In the genomic region with DNA sequence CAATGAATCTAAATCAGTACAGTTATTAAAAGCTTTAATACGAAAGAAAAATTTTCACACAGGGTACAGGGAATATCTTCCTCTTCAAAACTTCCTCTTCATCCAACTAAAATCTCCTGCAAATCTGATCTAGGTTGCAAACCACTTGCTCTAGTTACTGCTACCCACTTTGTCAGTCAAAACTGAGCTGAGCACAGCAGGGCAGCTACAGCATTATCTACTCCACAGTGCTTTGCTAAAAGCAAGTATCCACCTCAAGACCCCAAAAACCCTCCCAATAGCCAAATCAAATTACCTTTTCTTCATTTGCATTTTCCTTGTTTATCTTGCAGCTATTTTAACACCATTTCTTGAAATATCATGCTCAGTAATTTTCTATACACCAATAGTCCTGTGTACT, we compare ENCODE assay signal across 20 cellular contexts. TPM values are rescaled to one million over a fixed set of nuclear protein-coding genes. Genes with fewer than 3 reads are reported as not detected.
DNase-seq lines count a peak whose midpoint lies in the region; ATAC-seq and TF ChIP-seq lines count a peak whose summit lies in the region.
"Had no signal": no experiment of that assay in that cellular context is flagged by ENCODE, and none has a peak within 500 bp of the region (broad histone marks: within the 10 kb centered on the region; RNA-seq: fewer than 3 reads in every experiment).

No MANE protein-coding gene starts in this region.

- H3K27me3 ChIP-seq in CD8-positive, alpha-beta T cell (ENCODE audit: insufficient read depth, low read length), result no peaks in the 10 kb centered on the region
- H3K27me3 ChIP-seq in right lobe of liver, result no peaks in the 10 kb centered on the region
- H3K27me3 ChIP-seq: SJCRH30 had no signal

- 83% methylated on average over 1 of the region's 1 CpG for WGBS in right lobe of liver (ENCODE audit: insufficient coverage, low coverage, low lambda C conversion rate, missing lambda C conversion rate)

- TF ChIP-seq POLR2A in right lobe of liver (IDR thresholded peaks at IDR 0.05), result no peak

- no peak for DNase-seq in CD8-positive, alpha-beta T cell
- DNase-seq in nephron progenitor cell (no peak), right lobe of liver (no peak), ACHN (no peak)
- DNase-seq: COR-L47, DMS153, H7, KBM-7, NCI-H1048, NCI-H1436 treated with DMSO at 0.1 percent for 48 hours, NCI-H2081 treated with DMSO at 0.1 percent for 48 hours, NCI-H2227 treated with DMSO at 0.1 percent for 48 hours, SJCRH30, SW 1271 had no signal

- no peak overlapping the region for H3K4me3 Mint-ChIP-seq in CD8-positive, alpha-beta T cell
- no peak overlapping the region for H3K4me3 Mint-ChIP-seq in dendritic cell treated with granulocyte-macrophage colony-stimulating factor and Interleukin-4, amounts not matched to agents 40 ng/mL and 50 ng/mL, for 4 days
- no peak overlapping the region for H3K4me3 Mint-ChIP-seq in nephron progenitor cell

- H3K27ac Mint-ChIP-seq in CD8-positive, alpha-beta T cell, result peak overlapping the region; percentile 23
- H3K27ac Mint-ChIP-seq in dendritic cell treated with granulocyte-macrophage colony-stimulating factor and Interleukin-4, amounts not matched to agents 40 ng/mL and 50 ng/mL, for 4 days, result peak overlapping the region; percentile 45
- peak overlapping the region; percentile 21 for H3K27ac Mint-ChIP-seq in nephron progenitor cell

- H3K9me3 Mint-ChIP-seq in CD8-positive, alpha-beta T cell, result no peaks in the 10 kb centered on the region
- no peaks in the 10 kb centered on the region for H3K9me3 Mint-ChIP-seq in dendritic cell treated with granulocyte-macrophage colony-stimulating factor and Interleukin-4, amounts not matched to agents 40 ng/mL and 50 ng/mL, for 4 days
- H3K9me3 Mint-ChIP-seq in nephron progenitor cell, result peaks cover 6% of the 10 kb centered on the region

- no peak for ATAC-seq in CD8-positive, alpha-beta T cell
- ATAC-seq in right lobe of liver (no peak), HG03565 (IDR thresholded peaks at IDR 0.05; ENCODE audit: unreplicated experiment) (no peak), HG03432 (IDR thresholded peaks at IDR 0.05; ENCODE audit: unreplicated experiment) (no peak)
- ATAC-seq: A549 had no signal

- intact Hi-C loops in CD8-positive, alpha-beta T cell (cut with DNase I, micrococcal nuclease), result no loop called here
- intact Hi-C loops in dendritic cell treated with granulocyte-macrophage colony-stimulating factor and Interleukin-4, amounts not matched to agents 40 ng/mL and 50 ng/mL, for 4 days (cut with micrococcal nuclease), result loop anchor here (10.0 kb wide), 1 partner anchor 146 kb away; no protein-coding TSS in a partner anchor
- intact Hi-C loops in right lobe of liver (cut with DNase I), result no loop called here

- CTCF ChIA-PET in CD8-positive, alpha-beta T cell (lab: Charles Lee), result interaction anchor here (0.6 kb wide), 1 partner anchor 47 kb away, joined by 4 read pairs; no protein-coding TSS in a partner anchor

- TF ChIP-seq CTCF in CD8-positive, alpha-beta T cell (IDR thresholded peaks at IDR 0.05), result no peak
- TF ChIP-seq CTCF in nephron progenitor cell (IDR thresholded peaks at IDR 0.05) (no peak), right lobe of liver (IDR thresholded peaks at IDR 0.05) (no peak)

- no peaks in the 10 kb centered on the region for H3K27me3 Mint-ChIP-seq in CD8-positive, alpha-beta T cell (ENCODE audit: low read depth)
- no peaks in the 10 kb centered on the region for H3K27me3 Mint-ChIP-seq in dendritic cell treated with granulocyte-macrophage colony-stimulating factor and Interleukin-4, amounts not matched to agents 40 ng/mL and 50 ng/mL, for 4 days
- peaks cover 2% of the 10 kb centered on the region for H3K27me3 Mint-ChIP-seq in nephron progenitor cell (ENCODE audit: low read depth, poor library complexity)

- H3K9me3 ChIP-seq in CD8-positive, alpha-beta T cell (ENCODE audit: low read length), result no peaks in the 10 kb centered on the region
- H3K9me3 ChIP-seq in KOPT-K1 (ENCODE audit: insufficient read depth, low read length, poor library complexity, severe bottlenecking), result no peaks in the 10 kb centered on the region
- no peaks in the 10 kb centered on the region for H3K9me3 ChIP-seq in right lobe of liver
- H3K9me3 ChIP-seq: A549, SJCRH30 had no signal

- H3K36me3 Mint-ChIP-seq in CD8-positive, alpha-beta T cell, result peaks cover 6% of the 10 kb centered on the region
- peaks cover 13% of the 10 kb centered on the region for H3K36me3 Mint-ChIP-seq in dendritic cell treated with granulocyte-macrophage colony-stimulating factor and Interleukin-4, amounts not matched to agents 40 ng/mL and 50 ng/mL, for 4 days (ENCODE audit: low read depth)
- peaks cover 14% of the 10 kb centered on the region for H3K36me3 Mint-ChIP-seq in nephron progenitor cell (ENCODE audit: low read depth)

- H3K4me3 ChIP-seq in CD8-positive, alpha-beta T cell (ENCODE audit: low read depth, low read length), result no peak overlapping the region
- no peak overlapping the region for H3K4me3 ChIP-seq in right lobe of liver
- H3K4me3 ChIP-seq: A549, SJCRH30 had no signal

- in situ Hi-C loops in ACHN (cut with HindIII; ENCODE audit: low pct_ligation_motif_present, low pct_unique_long_range_greater_than_20kb, low sequenced_read_pairs), result no loop called here

- no peaks in the 10 kb centered on the region for H3K36me3 ChIP-seq in CD8-positive, alpha-beta T cell (ENCODE audit: insufficient read depth, low read length)
- H3K36me3 ChIP-seq in KOPT-K1 (ENCODE audit: insufficient read depth, low read length), result no peaks in the 10 kb centered on the region
- H3K36me3 ChIP-seq in right lobe of liver, result no peaks in the 10 kb centered on the region
- H3K36me3 ChIP-seq: SJCRH30 had no signal

- POLR2A ChIA-PET in CD8-positive, alpha-beta T cell (lab: Charles Lee), result interaction anchor here (0.5 kb wide), 1 partner anchor 93 kb away, joined by 3 read pairs; no protein-coding TSS in a partner anchor

- H3K4me1 ChIP-seq in CD8-positive, alpha-beta T cell (ENCODE audit: insufficient read depth, low read length), result peaks cover 19% of the 10 kb centered on the region
- no peaks in the 10 kb centered on the region for H3K4me1 ChIP-seq in right lobe of liver
- H3K4me1 ChIP-seq: A549, SJCRH30 had no signal

- no peak overlapping the region for H3K27ac ChIP-seq in CD8-positive, alpha-beta T cell (ENCODE audit: low read depth, low read length)
- H3K27ac ChIP-seq in KOPT-K1 (ENCODE audit: low read depth, low read length, poor library complexity, severe bottlenecking) (peak overlapping the region; percentile 47), right lobe of liver (no peak overlapping the region)
- H3K27ac ChIP-seq: A549, C4-2B, SJCRH30 had no signal

- H3K4me1 Mint-ChIP-seq in CD8-positive, alpha-beta T cell (ENCODE audit: low read depth), result peaks cover 60% of the 10 kb centered on the region
- peaks cover 39% of the 10 kb centered on the region for H3K4me1 Mint-ChIP-seq in dendritic cell treated with granulocyte-macrophage colony-stimulating factor and Interleukin-4, amounts not matched to agents 40 ng/mL and 50 ng/mL, for 4 days (ENCODE audit: low read depth)
- H3K4me1 Mint-ChIP-seq in nephron progenitor cell, result no peaks in the 10 kb centered on the region

RNA-seq across cellular contexts. Expression of gene ZNF280D, which starts 14.7 kb away (rescaled TPM):
- total RNA-seq in CD8-positive, alpha-beta T cell, result 10 to 100 TPM; 19.6 to 27.4 TPM
- 10 to 100 TPM; 18.2 to 34.0 (median 18.7) TPM for total RNA-seq in right lobe of liver
